In the genomic region with DNA sequence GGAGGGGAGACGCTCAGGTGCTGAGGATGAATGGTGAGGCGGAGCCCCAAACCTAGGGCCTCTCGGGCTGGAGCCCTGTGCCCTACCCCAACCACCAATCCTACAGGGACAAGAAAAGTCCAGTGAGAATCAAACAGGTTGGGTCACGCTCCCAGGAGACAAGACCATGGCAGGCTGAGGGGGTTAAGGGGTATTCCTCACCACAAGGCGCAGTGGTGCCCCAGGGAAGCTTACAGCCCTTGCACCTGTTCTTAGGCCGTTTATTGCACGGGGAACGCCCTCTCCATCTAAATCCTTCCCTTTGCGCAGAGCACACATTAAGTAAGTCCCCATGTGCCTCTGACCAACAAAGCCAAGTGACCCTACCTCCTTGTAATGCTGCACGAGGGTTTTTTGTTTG, we compare ENCODE assay signal across 12 cellular contexts.
"Had no signal": no experiment of that assay in that cellular context is flagged by ENCODE, and none has a peak within 500 bp of the region (broad histone marks: within the 10 kb centered on the region; RNA-seq: fewer than 3 reads in every experiment).

No MANE protein-coding gene starts in this region.

- H3K9me3 ChIP-seq: lower lobe of right lung had no signal

- H3K4me3 ChIP-seq: lower lobe of right lung, skin epidermis had no signal

- ATAC-seq: left cardiac atrium; lower lobe of right lung; naive thymus-derived CD4-positive, alpha-beta T cell; stimulated activated naive CD8-positive, alpha-beta T cell treated with anti-CD3 and anti-CD28 coated beads, Interleukin-15, amount 100 ng/mL, for 72 hours had no signal

- H3K4me3 Mint-ChIP-seq: activated naive CD4-positive, alpha-beta T cell treated with anti-CD3 and anti-CD28 coated beads, Interleukin-2, amount 10 ng/mL, durations not matched to agents 7 days and 5 days; mesothelial cell of epicardium; naive thymus-derived CD4-positive, alpha-beta T cell; stimulated activated naive CD8-positive, alpha-beta T cell treated with anti-CD3 and anti-CD28 coated beads, Interleukin-15, amount 100 ng/mL, for 72 hours had no signal

- H3K27ac ChIP-seq: lower lobe of right lung had no signal

- H3K9me3 Mint-ChIP-seq: stimulated activated naive CD8-positive, alpha-beta T cell treated with anti-CD3 and anti-CD28 coated beads, Interleukin-15, amount 100 ng/mL, for 72 hours; type B pancreatic cell had no signal

- H3K27ac Mint-ChIP-seq: activated naive CD4-positive, alpha-beta T cell treated with anti-CD3 and anti-CD28 coated beads, Interleukin-2, amount 10 ng/mL, durations not matched to agents 7 days and 5 days had no signal

- DNase-seq: activated CD4-positive, alpha-beta T cell treated with anti-CD3 and anti-CD28 coated beads for 1 hour; activated CD4-positive, alpha-beta T cell treated with anti-CD3 and anti-CD28 coated beads, Interleukin-2, amount 50 U/mL, for 4 hours; activated naive CD4-positive, alpha-beta T cell treated with anti-CD3 and anti-CD28 coated beads, Interleukin-2, amount 10 ng/mL, durations not matched to agents 7 days and 5 days; left cardiac atrium; lower lobe of right lung; naive thymus-derived CD4-positive, alpha-beta T cell; nucleus accumbens; stimulated activated naive CD8-positive, alpha-beta T cell treated with anti-CD3 and anti-CD28 coated beads, Interleukin-15, amount 100 ng/mL, for 72 hours; T-helper 9 cell had no signal
